22 cellular contexts compared by ENCODE assay signal in the genomic region with DNA sequence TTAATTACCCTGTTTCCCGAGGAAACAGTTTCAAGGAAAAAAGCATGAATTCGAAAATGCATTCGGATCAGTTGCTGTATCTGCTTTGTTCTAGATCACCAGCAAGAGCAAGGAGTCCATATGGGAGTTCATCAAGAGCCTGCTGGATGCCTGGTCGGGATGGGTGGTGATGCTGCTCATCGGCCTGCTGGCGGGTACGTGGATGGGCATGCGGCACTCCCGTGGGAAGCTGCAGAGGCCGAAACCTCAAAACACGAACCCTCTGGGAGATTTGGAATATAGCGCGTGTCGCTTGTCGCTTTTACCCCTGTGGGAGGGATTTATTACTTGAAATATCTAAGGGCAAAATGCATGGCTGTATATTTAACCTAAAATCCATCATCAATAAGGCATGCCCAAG.
"Had no signal": no experiment of that assay in that cellular context is flagged by ENCODE, and none has a peak within 500 bp of the region (broad histone marks: within the 10 kb centered on the region; RNA-seq: fewer than 3 reads in every experiment).

No MANE protein-coding gene starts in this region.

- ATAC-seq: esophagus mucosa, gastrocnemius medialis, heart right ventricle, left cardiac atrium, left lung, left ventricle myocardium superior, lower lobe of right lung, mucosa of descending colon had no signal

- H3K36me3 Mint-ChIP-seq: mesothelial cell of epicardium had no signal

- DNase-seq: dermis blood vessel endothelial cell; effector CD4-positive, alpha-beta T cell; effector memory CD4-positive, alpha-beta T cell; erythroblast; esophagus squamous epithelium; foreskin fibroblast; foreskin melanocyte; gastrocnemius medialis; glutamatergic neuron; heart right ventricle; hippocampal formation; left cardiac atrium; left lung; left ventricle myocardium superior; lower lobe of right lung; mesenchymal stem cell; mucosa of descending colon; naive B cell had no signal

- H3K27ac ChIP-seq: coronary artery, epithelial cell of prostate, esophagus squamous epithelium, heart right ventricle, left lung, lower lobe of right lung had no signal

- H3K4me3 Mint-ChIP-seq: mesothelial cell of epicardium, naive B cell had no signal

- H3K9me3 Mint-ChIP-seq: naive B cell had no signal

- H3K27ac Mint-ChIP-seq: mesothelial cell of epicardium had no signal
